ENCODE assay signal across 10 cellular contexts in genomic region chr16:2040031-2040430, GRCh38. TPM values are rescaled to one million over a fixed set of nuclear protein-coding genes. Genes with fewer than 3 reads are reported as not detected.
DNase-seq lines count a peak whose midpoint lies in the region; ATAC-seq and TF ChIP-seq lines count a peak whose summit lies in the region.
"Had no signal": no experiment of that assay in that cellular context is flagged by ENCODE, and none has a peak within 500 bp of the region (broad histone marks: within the 10 kb centered on the region; RNA-seq: fewer than 3 reads in every experiment).

No MANE protein-coding gene starts in this region.

- POLR2A ChIA-PET in A673 (lab: Charles Lee; ENCODE audit: low non-redundant PET): no interaction called here
- POLR2A ChIA-PET in activated CD8-positive, alpha-beta T cell treated with anti-CD3 and anti-CD28 coated beads for 36 hours (lab: Charles Lee): interaction anchor here (0.8 kb wide), 1 partner anchor 16 kb away, joined by 4 read pairs; no protein-coding TSS in a partner anchor

- H3K9me3 ChIP-seq in A673 (ENCODE audit: low read depth, low read length, poor library complexity, severe bottlenecking): no peaks in the 10 kb centered on the region

- no peak overlapping the region for H3K4me3 ChIP-seq in A673 (ENCODE audit: low read depth, low read length, poor library complexity, severe bottlenecking)
- H3K4me3 ChIP-seq: K562 had no signal

- no peak overlapping the region for H3K4me3 Mint-ChIP-seq in nephron
- no peak overlapping the region for H3K4me3 Mint-ChIP-seq in activated CD8-positive, alpha-beta T cell treated with anti-CD3 and anti-CD28 coated beads for 36 hours

- TF ChIP-seq CTCF in A673 (conservative IDR thresholded peaks at IDR 0.05; ENCODE audit: low read depth, low read length) (no peak), nephron (IDR thresholded peaks at IDR 0.05; ENCODE audit: unreplicated experiment in 3 of 3) (no peak)
- TF ChIP-seq CTCF in activated CD8-positive, alpha-beta T cell treated with anti-CD3 and anti-CD28 coated beads for 36 hours (IDR thresholded peaks at IDR 0.05): no peak

- no peaks in the 10 kb centered on the region for H3K36me3 Mint-ChIP-seq in nephron (ENCODE audit: low read depth)
- H3K36me3 Mint-ChIP-seq in activated CD8-positive, alpha-beta T cell treated with anti-CD3 and anti-CD28 coated beads for 36 hours (ENCODE audit: low read depth): no peaks in the 10 kb centered on the region

- H3K27me3 ChIP-seq in A673 (replicated peaks; ENCODE audit: insufficient read depth, low read depth, low read length, poor library complexity): no peaks in the 10 kb centered on the region

- H3K27me3 Mint-ChIP-seq in nephron (ENCODE audit: low read depth): no peaks in the 10 kb centered on the region
- H3K27me3 Mint-ChIP-seq in activated CD8-positive, alpha-beta T cell treated with anti-CD3 and anti-CD28 coated beads for 36 hours: no peaks in the 10 kb centered on the region

- peaks cover 28% of the 10 kb centered on the region for H3K4me1 Mint-ChIP-seq in nephron
- H3K4me1 Mint-ChIP-seq in activated CD8-positive, alpha-beta T cell treated with anti-CD3 and anti-CD28 coated beads for 36 hours (ENCODE audit: low read depth): no peaks in the 10 kb centered on the region

- ATAC-seq in HG03460 (IDR thresholded peaks at IDR 0.05; ENCODE audit: unreplicated experiment): no peak
- no peak for ATAC-seq in activated CD8-positive, alpha-beta T cell treated with anti-CD3 and anti-CD28 coated beads for 36 hours

- no peaks in the 10 kb centered on the region for H3K9me3 Mint-ChIP-seq in nephron
- H3K9me3 Mint-ChIP-seq in activated CD8-positive, alpha-beta T cell treated with anti-CD3 and anti-CD28 coated beads for 36 hours: no peaks in the 10 kb centered on the region
- H3K9me3 Mint-ChIP-seq: activated T-helper 2 cell treated with anti-CD3 and anti-CD28 coated beads, Interferon-gamma antibody, Interleukin-2, Interleukin-4, amounts not matched to agents 10 μg/mL and 5 μg/mL and 100 μg/mL, durations not matched to agents 14 hours and 24 hours and 36 hours had no signal

- DNase-seq in A673 (ENCODE audit: low spot score) (no peak), caudate nucleus (lab: John Stamatoyannopoulos, UW) (no peak), globus pallidus (ENCODE audit: low spot score) (no peak)
- no peak for DNase-seq in activated CD8-positive, alpha-beta T cell treated with anti-CD3 and anti-CD28 coated beads for 36 hours
- DNase-seq: mesendoderm had no signal

- H3K36me3 ChIP-seq in A673 (ENCODE audit: insufficient read depth, low read length, poor library complexity, severe bottlenecking): peaks cover 4% of the 10 kb centered on the region

- BruUV-seq in A673 (replicated peaks; lab: Mats Ljungman, UMichigan): no TSS peak

- intact Hi-C loops in A673 (cut with micrococcal nuclease; ENCODE audit: unreplicated experiment): no loop called here
- intact Hi-C loops in activated CD8-positive, alpha-beta T cell treated with anti-CD3 and anti-CD28 coated beads for 36 hours (cut with micrococcal nuclease): no loop called here

- H3K27ac Mint-ChIP-seq in nephron: peak overlapping the region; percentile 98 to 100 (median 99)
- no peak overlapping the region for H3K27ac Mint-ChIP-seq in activated CD8-positive, alpha-beta T cell treated with anti-CD3 and anti-CD28 coated beads for 36 hours
- H3K27ac Mint-ChIP-seq: activated T-helper 2 cell treated with anti-CD3 and anti-CD28 coated beads, Interferon-gamma antibody, Interleukin-2, Interleukin-4, amounts not matched to agents 10 μg/mL and 5 μg/mL and 100 μg/mL, durations not matched to agents 14 hours and 24 hours and 36 hours had no signal

- CTCF ChIA-PET in A673 (lab: Charles Lee): no interaction called here
- CTCF ChIA-PET in activated CD8-positive, alpha-beta T cell treated with anti-CD3 and anti-CD28 coated beads for 36 hours (lab: Charles Lee): no interaction called here

- peaks cover 34% of the 10 kb centered on the region for H3K4me1 ChIP-seq in A673 (ENCODE audit: insufficient read depth, low read length, poor library complexity, severe bottlenecking)

- H3K27ac ChIP-seq in A673 (ENCODE audit: low read depth, low read length, poor library complexity, severe bottlenecking): peak overlapping the region; percentile 37
- peak overlapping the region; percentile 70 for H3K27ac ChIP-seq in caudate nucleus (ENCODE audit: low read depth, low read length)

RNA-seq across cellular contexts. Expression of gene NTHL1, which starts 7.6 kb away (rescaled TPM):
- 51.6 and 65.4 TPM in 2 replicates for total RNA-seq in A673 (2021)
- 10 to 100 TPM; 28.2 to 29.8 TPM for total RNA-seq in activated CD8-positive, alpha-beta T cell treated with anti-CD3 and anti-CD28 coated beads for 36 hours

RNA-seq across cellular contexts. Expression of gene TSC2, which starts 7.8 kb away (rescaled TPM):
- total RNA-seq in A673 (2021): 125 and 155 TPM in 2 replicates
- 10 to 100 TPM; 54.4 to 57.3 TPM for total RNA-seq in activated CD8-positive, alpha-beta T cell treated with anti-CD3 and anti-CD28 coated beads for 36 hours

RNA-seq across cellular contexts. Expression of gene NHERF2, which starts 13.3 kb away (rescaled TPM):
- total RNA-seq in A673 (2021): 19.5 and 26.4 TPM in 2 replicates
- total RNA-seq in activated CD8-positive, alpha-beta T cell treated with anti-CD3 and anti-CD28 coated beads for 36 hours: 1 to 10 TPM; 2.8 to 3.0 TPM

RNA-seq across cellular contexts. Expression of gene NPW, which starts 20.4 kb away (rescaled TPM):
- total RNA-seq in A673 (2021): 96.5 and 105 TPM in 2 replicates
- 10 to 100 TPM; 24.3 to 28.3 TPM for total RNA-seq in activated CD8-positive, alpha-beta T cell treated with anti-CD3 and anti-CD28 coated beads for 36 hours
- total RNA-seq: frontal cortex had no signal

RNA-seq across cellular contexts. Expression of gene ZNF598, which starts 30.4 kb away (rescaled TPM):
- 68.0 and 75.8 TPM in 2 replicates for total RNA-seq in A673 (2021)
- total RNA-seq in activated CD8-positive, alpha-beta T cell treated with anti-CD3 and anti-CD28 coated beads for 36 hours: 10 to 100 TPM; 85.5 to 90.3 TPM
